16 cellular contexts compared by ENCODE assay signal in the genomic region with DNA sequence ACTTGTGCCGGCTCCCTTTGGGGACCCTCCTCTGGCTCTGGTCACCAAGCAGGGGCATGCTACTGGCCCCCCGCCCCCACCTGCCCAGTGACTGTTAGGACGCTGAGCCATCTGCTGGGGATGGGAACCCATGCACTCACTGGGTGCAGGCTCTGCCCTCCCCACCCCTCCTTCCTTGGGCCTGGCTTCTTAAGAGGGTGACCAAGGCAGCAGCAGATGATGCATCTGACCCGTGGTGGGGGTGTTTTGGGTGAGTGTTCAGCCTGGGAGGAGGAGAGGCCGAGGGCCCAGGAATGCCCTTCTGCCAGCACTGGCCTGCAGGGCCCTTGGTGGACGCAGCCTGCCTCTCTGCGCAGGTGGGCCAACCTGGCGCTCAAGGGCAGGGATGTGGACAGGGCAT. TPM values are rescaled to one million over a fixed set of nuclear protein-coding genes. Genes with fewer than 3 reads are reported as not detected.
DNase-seq lines count a peak whose midpoint lies in the region; ATAC-seq and TF ChIP-seq lines count a peak whose summit lies in the region.
"Had no signal": no experiment of that assay in that cellular context is flagged by ENCODE, and none has a peak within 500 bp of the region (broad histone marks: within the 10 kb centered on the region; RNA-seq: fewer than 3 reads in every experiment).

No MANE protein-coding gene starts in this region.

- ATAC-seq in GM18517 (IDR thresholded peaks at IDR 0.05; ENCODE audit: unreplicated experiment) = no peak
- ATAC-seq: upper lobe of right lung had no signal

- peaks cover 9% of the 10 kb centered on the region for H3K79me2 ChIP-seq in osteoblast (ENCODE audit: insufficient read depth, low read length)

- H3K4me3 ChIP-seq in breast epithelium (no peak overlapping the region), osteoblast (ENCODE audit: insufficient read depth, low read length) (no peak overlapping the region), vagina (no peak overlapping the region)
- H3K4me3 ChIP-seq: upper lobe of right lung had no signal

- no peaks in the 10 kb centered on the region for H3K9me3 Mint-ChIP-seq in MCF 10A (ENCODE audit: unreplicated experiment)
- no peaks in the 10 kb centered on the region for H3K9me3 Mint-ChIP-seq in dendritic cell treated with granulocyte-macrophage colony-stimulating factor and Interleukin-4, amounts not matched to agents 40 ng/mL and 50 ng/mL, for 4 days
- H3K9me3 Mint-ChIP-seq: CD4-positive, alpha-beta T cell; IgD-negative memory B cell had no signal

- CTCF ChIA-PET in MCF 10A (lab: Yijun Ruan, JAX) = interaction anchor here (0.7 kb wide), 1 partner anchor 66 kb away, joined by 5 read pairs; no protein-coding TSS in a partner anchor

- no peaks in the 10 kb centered on the region for H3K36me3 ChIP-seq in breast epithelium
- H3K36me3 ChIP-seq in osteoblast (ENCODE audit: insufficient read depth, low read length) = no peaks in the 10 kb centered on the region
- no peaks in the 10 kb centered on the region for H3K36me3 ChIP-seq in vagina
- H3K36me3 ChIP-seq: upper lobe of right lung had no signal

- H3K4me2 ChIP-seq in osteoblast (ENCODE audit: insufficient read depth, low read length) = no peak overlapping the region

- no peaks in the 10 kb centered on the region for H3K27me3 Mint-ChIP-seq in MCF 10A (ENCODE audit: insufficient read depth, unreplicated experiment)
- no peaks in the 10 kb centered on the region for H3K27me3 Mint-ChIP-seq in dendritic cell treated with granulocyte-macrophage colony-stimulating factor and Interleukin-4, amounts not matched to agents 40 ng/mL and 50 ng/mL, for 4 days
- H3K27me3 Mint-ChIP-seq: CD4-positive, alpha-beta T cell; IgD-negative memory B cell had no signal

- POLR2A ChIA-PET in MCF 10A (lab: Yijun Ruan, JAX) = interaction anchor here (1.4 kb wide), 1 partner anchor 10 kb away, joined by 7 read pairs; no protein-coding TSS in a partner anchor

- no peaks in the 10 kb centered on the region for H4K20me1 ChIP-seq in osteoblast (ENCODE audit: insufficient read depth, low read length)

- H3K9me3 ChIP-seq in breast epithelium (no peaks in the 10 kb centered on the region), osteoblast (ENCODE audit: low read depth, low read length) (no peaks in the 10 kb centered on the region), vagina (no peaks in the 10 kb centered on the region)
- H3K9me3 ChIP-seq: upper lobe of right lung had no signal

- H3K4me1 ChIP-seq in breast epithelium = peaks cover 27 to 49% of the 10 kb centered on the region in 2 donors
- H3K4me1 ChIP-seq in osteoblast (ENCODE audit: insufficient read depth, low read length) = peaks cover 70% of the 10 kb centered on the region
- H3K4me1 ChIP-seq in vagina = peaks cover 91% of the 10 kb centered on the region

- H3K27ac ChIP-seq in breast epithelium (peak overlapping the region; percentile 96), osteoblast (ENCODE audit: low read depth, low read length) (peak overlapping the region; percentile 88), vagina (peak overlapping the region; percentile 94)

- H2AFZ ChIP-seq in osteoblast (ENCODE audit: low read length) = no peak overlapping the region

- no peak for TF ChIP-seq CTCF in breast epithelium (IDR thresholded peaks at IDR 0.05)
- TF ChIP-seq CTCF in MCF 10A (IDR thresholded peaks at IDR 0.05; ENCODE audit: unreplicated experiment) = no peak
- TF ChIP-seq CTCF in osteoblast (IDR thresholded peaks at IDR 0.05; ENCODE audit: extremely low read depth, low read depth, low read length) = no peak
- no peak for TF ChIP-seq CTCF in vagina (IDR thresholded peaks at IDR 0.05)

- intact Hi-C loops in breast epithelium (cut with DNase I; ENCODE audit: low total_unique reads) = no loop called here
- intact Hi-C loops in MCF 10A (cut with micrococcal nuclease) = no loop called here
- intact Hi-C loops in dendritic cell treated with granulocyte-macrophage colony-stimulating factor and Interleukin-4, amounts not matched to agents 40 ng/mL and 50 ng/mL, for 4 days (cut with micrococcal nuclease) = no loop called here
- intact Hi-C loops in vagina (cut with DNase I) = no loop called here

- no peaks in the 10 kb centered on the region for H3K36me3 Mint-ChIP-seq in MCF 10A (ENCODE audit: insufficient read depth, unreplicated experiment)
- H3K36me3 Mint-ChIP-seq in dendritic cell treated with granulocyte-macrophage colony-stimulating factor and Interleukin-4, amounts not matched to agents 40 ng/mL and 50 ng/mL, for 4 days (ENCODE audit: low read depth) = peaks cover 94% of the 10 kb centered on the region

- DNase-seq in breast epithelium (ENCODE audit: low spot score in 2 of 2) = no peak
- no peak for DNase-seq in MCF 10A (ENCODE audit: unreplicated experiment)
- DNase-seq in osteoblast (ENCODE audit: insufficient read length, low spot score, missing footprints) = peak; percentile 94
- no peak for DNase-seq in vagina (ENCODE audit: extremely low spot score in 2 of 2)
- DNase-seq in activated CD4-positive, CD25-positive, alpha-beta regulatory T cell treated with anti-CD3 and anti-CD28 coated beads, Interleukin-2, amount 50 U/mL, for 72 hours = no peak
- DNase-seq in GDM1 (lab: John Stamatoyannopoulos, UW) = no peak
- DNase-seq: activated effector memory CD4-positive, alpha-beta T cell treated with anti-CD3 and anti-CD28 coated beads, Interleukin-2, amount 50 U/mL, for 16 hours; CD4-positive, alpha-beta T cell; DMS79; NCI-H2081 treated with DMSO at 0.1 percent for 48 hours; NCI-H526; SIG-M5; upper lobe of right lung had no signal

- no TSS peak for BruUV-seq in MCF 10A (replicated peaks; lab: Mats Ljungman, UMichigan)

- no peak overlapping the region for H3K27ac Mint-ChIP-seq in MCF 10A (ENCODE audit: low read depth, unreplicated experiment)
- peak overlapping the region; percentile 23 for H3K27ac Mint-ChIP-seq in dendritic cell treated with granulocyte-macrophage colony-stimulating factor and Interleukin-4, amounts not matched to agents 40 ng/mL and 50 ng/mL, for 4 days
- H3K27ac Mint-ChIP-seq: CD4-positive, alpha-beta T cell had no signal

- no peaks in the 10 kb centered on the region for H3K27me3 ChIP-seq in breast epithelium
- no peaks in the 10 kb centered on the region for H3K27me3 ChIP-seq in osteoblast (ENCODE audit: insufficient read depth, low read length)
- no peaks in the 10 kb centered on the region for H3K27me3 ChIP-seq in vagina
- H3K27me3 ChIP-seq: upper lobe of right lung had no signal

- TF ChIP-seq POLR2A in breast epithelium (IDR thresholded peaks at IDR 0.05) (no peak), vagina (IDR thresholded peaks at IDR 0.05) (no peak)

- no peak overlapping the region for H3K4me3 Mint-ChIP-seq in MCF 10A (ENCODE audit: unreplicated experiment)
- H3K4me3 Mint-ChIP-seq in dendritic cell treated with granulocyte-macrophage colony-stimulating factor and Interleukin-4, amounts not matched to agents 40 ng/mL and 50 ng/mL, for 4 days = no peak overlapping the region
- H3K4me3 Mint-ChIP-seq: CD4-positive, alpha-beta T cell; IgD-negative memory B cell had no signal

- peaks cover 33% of the 10 kb centered on the region for H3K4me1 Mint-ChIP-seq in MCF 10A (ENCODE audit: insufficient read depth, unreplicated experiment)
- peaks cover 56% of the 10 kb centered on the region for H3K4me1 Mint-ChIP-seq in dendritic cell treated with granulocyte-macrophage colony-stimulating factor and Interleukin-4, amounts not matched to agents 40 ng/mL and 50 ng/mL, for 4 days (ENCODE audit: low read depth)
- H3K4me1 Mint-ChIP-seq: IgD-negative memory B cell had no signal

RNA-seq across cellular contexts. Expression of a gene that starts 19.2 kb away (rescaled TPM):
- total RNA-seq in breast epithelium (10 to 100 TPM in 2 of 3 donors, 1 to 10 TPM in 1; 9.4 to 28.8 (median 22.8) TPM), MCF 10A (2022) (75.8 and 78.7 TPM in 2 replicates), osteoblast (54.2 and 56.5 TPM in 2 replicates), vagina (102 TPM)

RNA-seq across cellular contexts. Expression of a gene that starts 58.7 kb away (rescaled TPM):
- total RNA-seq in breast epithelium = 10 to 100 TPM in 1 of 3 donors, 1 to 10 TPM in 1, under 1 TPM in 1; 0.64 to 37.9 (median 7.5) TPM
- not detected in 2 replicates for total RNA-seq in MCF 10A (2022)
- 5.6 and 9.4 TPM in 2 replicates for total RNA-seq in osteoblast
- total RNA-seq in vagina = 6.1 TPM
